Comparison of ENCODE assay signal across 1 cellular context in the genomic region with DNA sequence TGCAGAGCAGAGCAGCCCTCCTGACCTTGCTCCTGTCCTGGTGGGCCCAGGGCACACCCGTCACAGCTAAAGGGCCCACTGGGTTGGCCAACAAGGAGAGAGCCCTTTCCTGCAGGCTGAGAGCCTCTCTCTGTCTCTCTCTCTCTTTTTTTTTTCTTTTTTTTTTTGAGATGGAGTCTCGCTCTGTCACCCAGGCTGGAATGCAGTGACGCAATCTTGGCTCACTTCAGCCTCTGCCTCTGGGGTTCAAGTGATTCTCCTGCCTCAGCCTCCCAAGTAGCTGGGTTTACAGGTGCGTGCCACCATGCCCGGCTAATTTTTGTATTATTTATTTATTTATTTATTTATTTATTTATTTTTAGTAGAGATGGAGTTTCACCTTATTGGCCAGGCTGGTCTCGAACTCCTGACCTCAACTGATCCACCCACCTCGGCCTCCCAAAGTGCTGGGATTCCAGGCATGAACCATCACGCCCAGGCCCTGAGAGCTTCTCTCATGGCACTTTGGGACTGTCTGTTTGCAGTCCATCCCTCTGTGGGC.
TF ChIP-seq lines count a peak whose summit lies in the region.

No MANE protein-coding gene starts in this region.

TF ChIP-seq in HEK293, 187 proteins besides CTCF, POLR2A, EP300 and RAD21 (continued from another document):
- TF ChIP-seq, protein P1, sequence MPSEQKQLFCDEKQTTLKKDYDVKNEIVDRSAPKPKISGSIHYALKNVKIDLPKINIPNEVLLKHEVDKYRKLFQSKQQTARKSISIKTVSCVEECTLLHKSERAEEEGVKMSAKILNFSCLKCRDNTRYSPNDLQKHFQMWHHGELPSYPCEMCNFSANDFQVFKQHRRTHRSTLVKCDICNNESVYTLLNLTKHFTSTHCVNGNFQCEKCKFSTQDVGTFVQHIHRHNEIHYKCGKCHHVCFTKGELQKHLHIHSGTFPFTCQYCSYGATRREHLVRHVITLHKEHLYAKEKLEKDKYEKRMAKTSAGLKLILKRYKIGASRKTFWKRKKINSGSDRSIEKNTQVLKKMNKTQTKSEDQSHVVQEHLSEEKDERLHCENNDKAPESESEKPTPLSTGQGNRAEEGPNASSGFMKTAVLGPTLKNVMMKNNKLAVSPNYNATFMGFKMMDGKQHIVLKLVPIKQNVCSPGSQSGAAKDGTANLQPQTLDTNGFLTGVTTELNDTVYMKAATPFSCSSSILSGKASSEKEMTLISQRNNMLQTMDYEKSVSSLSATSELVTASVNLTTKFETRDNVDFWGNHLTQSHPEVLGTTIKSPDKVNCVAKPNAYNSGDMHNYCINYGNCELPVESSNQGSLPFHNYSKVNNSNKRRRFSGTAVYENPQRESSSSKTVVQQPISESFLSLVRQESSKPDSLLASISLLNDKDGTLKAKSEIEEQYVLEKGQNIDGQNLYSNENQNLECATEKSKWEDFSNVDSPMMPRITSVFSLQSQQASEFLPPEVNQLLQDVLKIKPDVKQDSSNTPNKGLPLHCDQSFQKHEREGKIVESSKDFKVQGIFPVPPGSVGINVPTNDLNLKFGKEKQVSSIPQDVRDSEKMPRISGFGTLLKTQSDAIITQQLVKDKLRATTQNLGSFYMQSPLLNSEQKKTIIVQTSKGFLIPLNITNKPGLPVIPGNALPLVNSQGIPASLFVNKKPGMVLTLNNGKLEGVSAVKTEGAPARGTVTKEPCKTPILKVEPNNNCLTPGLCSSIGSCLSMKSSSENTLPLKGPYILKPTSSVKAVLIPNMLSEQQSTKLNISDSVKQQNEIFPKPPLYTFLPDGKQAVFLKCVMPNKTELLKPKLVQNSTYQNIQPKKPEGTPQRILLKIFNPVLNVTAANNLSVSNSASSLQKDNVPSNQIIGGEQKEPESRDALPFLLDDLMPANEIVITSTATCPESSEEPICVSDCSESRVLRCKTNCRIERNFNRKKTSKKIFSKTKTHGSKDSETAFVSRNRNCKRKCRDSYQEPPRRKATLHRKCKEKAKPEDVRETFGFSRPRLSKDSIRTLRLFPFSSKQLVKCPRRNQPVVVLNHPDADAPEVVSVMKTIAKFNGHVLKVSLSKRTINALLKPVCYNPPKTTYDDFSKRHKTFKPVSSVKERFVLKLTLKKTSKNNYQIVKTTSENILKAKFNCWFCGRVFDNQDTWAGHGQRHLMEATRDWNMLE (tag by site-specific recombination; conservative IDR thresholded peaks at IDR 0.05; ENCODE audit: low read depth), result peak; percentile 59
- TF ChIP-seq, protein P2, sequence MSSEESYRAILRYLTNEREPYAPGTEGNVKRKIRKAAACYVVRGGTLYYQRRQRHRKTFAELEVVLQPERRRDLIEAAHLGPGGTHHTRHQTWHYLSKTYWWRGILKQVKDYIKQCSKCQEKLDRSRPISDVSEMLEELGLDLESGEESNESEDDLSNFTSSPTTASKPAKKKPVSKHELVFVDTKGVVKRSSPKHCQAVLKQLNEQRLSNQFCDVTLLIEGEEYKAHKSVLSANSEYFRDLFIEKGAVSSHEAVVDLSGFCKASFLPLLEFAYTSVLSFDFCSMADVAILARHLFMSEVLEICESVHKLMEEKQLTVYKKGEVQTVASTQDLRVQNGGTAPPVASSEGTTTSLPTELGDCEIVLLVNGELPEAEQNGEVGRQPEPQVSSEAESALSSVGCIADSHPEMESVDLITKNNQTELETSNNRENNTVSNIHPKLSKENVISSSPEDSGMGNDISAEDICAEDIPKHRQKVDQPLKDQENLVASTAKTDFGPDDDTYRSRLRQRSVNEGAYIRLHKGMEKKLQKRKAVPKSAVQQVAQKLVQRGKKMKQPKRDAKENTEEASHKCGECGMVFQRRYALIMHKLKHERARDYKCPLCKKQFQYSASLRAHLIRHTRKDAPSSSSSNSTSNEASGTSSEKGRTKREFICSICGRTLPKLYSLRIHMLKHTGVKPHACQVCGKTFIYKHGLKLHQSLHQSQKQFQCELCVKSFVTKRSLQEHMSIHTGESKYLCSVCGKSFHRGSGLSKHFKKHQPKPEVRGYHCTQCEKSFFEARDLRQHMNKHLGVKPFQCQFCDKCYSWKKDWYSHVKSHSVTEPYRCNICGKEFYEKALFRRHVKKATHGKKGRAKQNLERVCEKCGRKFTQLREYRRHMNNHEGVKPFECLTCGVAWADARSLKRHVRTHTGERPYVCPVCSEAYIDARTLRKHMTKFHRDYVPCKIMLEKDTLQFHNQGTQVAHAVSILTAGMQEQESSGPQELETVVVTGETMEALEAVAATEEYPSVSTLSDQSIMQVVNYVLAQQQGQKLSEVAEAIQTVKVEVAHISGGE (tag by site-specific recombination; conservative IDR thresholded peaks at IDR 0.05; ENCODE audit: low read depth), result 0 out of 2 replicates have a peak, but pooled peaks have one; percentile 28
- 0 out of 2 replicates have a peak, but pooled peaks have one; percentile 17 for TF ChIP-seq ZBTB8A (tag by site-specific recombination; IDR thresholded peaks at IDR 0.05)
